Comparison of ENCODE assay signal across 8 cellular contexts in the genomic region with DNA sequence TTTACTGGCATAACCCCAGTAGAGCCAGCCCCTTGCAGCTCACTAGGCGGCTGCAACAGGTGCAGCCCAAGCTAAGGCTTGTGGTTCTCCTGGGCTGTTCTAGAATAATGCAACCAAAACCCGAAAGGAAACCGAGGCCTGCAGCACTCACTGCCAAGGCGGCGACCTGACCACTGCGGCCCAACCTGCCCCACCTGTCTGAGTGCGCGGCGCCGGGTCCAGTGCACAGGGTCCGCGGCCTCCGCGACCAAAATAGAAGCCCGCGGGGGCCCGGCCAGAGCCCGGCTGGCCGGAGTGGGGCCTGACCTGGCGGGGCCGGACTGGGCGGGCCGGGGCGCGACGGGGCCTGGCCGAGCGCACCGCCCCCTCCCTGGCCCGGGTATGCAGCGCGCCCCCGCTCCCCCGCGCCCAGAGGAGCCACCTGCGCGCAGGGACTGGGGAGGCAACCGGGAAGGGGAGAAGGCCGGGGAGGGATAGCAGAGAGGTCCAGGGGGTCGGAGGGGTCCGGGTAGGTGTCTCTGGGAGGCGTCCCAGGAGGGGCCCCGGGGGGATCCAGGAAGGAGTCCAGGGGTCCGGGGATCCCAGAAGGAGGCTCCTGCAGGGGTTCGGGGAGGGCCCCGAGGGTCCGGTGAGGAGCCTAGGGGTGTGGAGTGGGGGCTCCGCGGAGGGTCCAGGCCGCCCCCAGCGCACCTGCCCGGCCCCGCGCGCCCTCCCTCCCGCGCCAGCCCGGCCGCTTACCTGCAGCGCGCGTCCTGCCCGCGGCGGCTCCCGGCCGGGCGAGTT. TPM values are rescaled to one million over a fixed set of nuclear protein-coding genes. Genes with fewer than 3 reads are reported as not detected.
A peak's percentile ranks its signal among the peaks of the same experiment; 100 is the strongest.
DNase-seq lines count a peak whose midpoint lies in the region; ATAC-seq and TF ChIP-seq lines count a peak whose summit lies in the region.

No MANE protein-coding gene starts in this region.

- peak overlapping the region in 7 of 10 donors; percentile 0 to 90 (median 45) for H3K27ac ChIP-seq in heart right ventricle

- no peaks in the 10 kb centered on the region for H3K36me3 ChIP-seq in heart right ventricle

- TF ChIP-seq CTCF in heart right ventricle (IDR thresholded peaks at IDR 0.05) = no peak

- DNase-seq in NCI-H82 (lab: John Stamatoyannopoulos, UW) (peak; percentile 18), NCI-H82 treated with DMSO at 0.1 percent for 48 hours (lab: John Stamatoyannopoulos, UW; ENCODE audit: unreplicated experiment) (no peak), activated gamma-delta T cell treated with Interleukin-2 at 50 U/mL for 16 hours (peak; percentile 39), heart right ventricle (no peak), sciatic nerve (ENCODE audit: low spot score) (no peak), NCI-H187 (lab: John Stamatoyannopoulos, UW) (no peak)

- ATAC-seq in HG03108 (IDR thresholded peaks at IDR 0.05; ENCODE audit: unreplicated experiment) = peak; percentile 26
- peak in 7 of 8 donors; percentile 18 to 46 (median 35) for ATAC-seq in heart right ventricle
- peak; percentile 23 for ATAC-seq in sciatic nerve
- ATAC-seq in GM21367 (IDR thresholded peaks at IDR 0.05; ENCODE audit: unreplicated experiment) = no peak

- intact Hi-C loops in heart right ventricle (cut with DNase I) (loop anchor here in 1 of 10 donors (10.0 kb wide), 1 partner anchor 53 kb away; no protein-coding TSS in a partner anchor), sciatic nerve (cut with DNase I) (no loop called here)

- 2 to 4% methylated on average over 53 to 59 of the region's 68 CpGs for WGBS in heart right ventricle, 2 donors

- H3K9me3 ChIP-seq in heart right ventricle = no peaks in the 10 kb centered on the region

- H3K27me3 ChIP-seq in heart right ventricle = no peaks in the 10 kb centered on the region

- peaks cover 0 to 74% (median 11%) of the 10 kb centered on the region in 9 donors for H3K4me1 ChIP-seq in heart right ventricle

- peak overlapping the region; percentile 53 to 77 (median 72) for H3K4me3 ChIP-seq in heart right ventricle

RNA-seq across cellular contexts. Expression of a gene that starts 0.5 kb away (rescaled TPM):
- total RNA-seq in heart right ventricle = 10 to 100 TPM; 16.2 to 51.0 (median 21.3) TPM
- polyA plus RNA-seq in heart right ventricle = 1 to 10 TPM; 2.3 to 8.9 TPM
- total RNA-seq in sciatic nerve = 35.8 TPM

Comparison
In these comparisons a context has a peak if more than half of its experiments do, and no peak if none do; other contexts are left out.
1. DNase-seq: peak in NCI-H82 (single experiment) and activated gamma-delta T cell treated with Interleukin-2 at 50 U/mL for 16 hours (single experiment); none in NCI-H82 treated with DMSO at 0.1 percent for 48 hours (single experiment), heart right ventricle (0 of 2), sciatic nerve (single experiment) and NCI-H187 (0 of 2).